In genomic region chr12:95003921-95004272, GRCh38 we compare ENCODE assay signal across 8 cellular contexts. TPM values are rescaled to one million over a fixed set of nuclear protein-coding genes. Genes with fewer than 3 reads are reported as not detected.
A peak's percentile ranks its signal among the peaks of the same experiment; 100 is the strongest.
DNase-seq lines count a peak whose midpoint lies in the region; ATAC-seq and TF ChIP-seq lines count a peak whose summit lies in the region.

No MANE protein-coding gene starts in this region.

- H3K4me1 Mint-ChIP-seq in T-helper 2 cell treated with Interferon-gamma antibody and Interleukin-4, amounts not matched to agents 5 μg/mL and 100 μg/mL, for 36 hours (ENCODE audit: low read depth): peaks cover 29% of the 10 kb centered on the region
- H3K4me1 Mint-ChIP-seq in activated CD8-positive, alpha-beta T cell treated with anti-CD3 and anti-CD28 coated beads, Interleukin-2, amount 10 ng/mL, durations not matched to agents 7 days and 5 days (ENCODE audit: low read depth): peaks cover 49% of the 10 kb centered on the region

- peak overlapping the region; percentile 79 for H3K4me3 Mint-ChIP-seq in T-helper 2 cell treated with Interferon-gamma antibody and Interleukin-4, amounts not matched to agents 5 μg/mL and 100 μg/mL, for 36 hours
- peak overlapping the region; percentile 94 for H3K4me3 Mint-ChIP-seq in activated CD8-positive, alpha-beta T cell treated with anti-CD3 and anti-CD28 coated beads, Interleukin-2, amount 10 ng/mL, durations not matched to agents 7 days and 5 days

- peaks cover 4% of the 10 kb centered on the region for H3K36me3 ChIP-seq in iPS-15b (ENCODE audit: control insufficient read depth, insufficient read depth, low read length)
- H3K36me3 ChIP-seq in suprapubic skin: peaks cover 9% of the 10 kb centered on the region

- peak overlapping the region; percentile 97 for H3K9ac ChIP-seq in iPS-15b (ENCODE audit: low read depth, low read length)

- TF ChIP-seq EP300 in suprapubic skin (IDR thresholded peaks at IDR 0.05): no peak

- H3K4me1 ChIP-seq in iPS-15b (ENCODE audit: control insufficient read depth, insufficient read depth, low read length) (no peaks in the 10 kb centered on the region), suprapubic skin (peaks cover 20% of the 10 kb centered on the region)

- peak; percentile 8 for DNase-seq in T-helper 2 cell treated with Interferon-gamma antibody and Interleukin-4, amounts not matched to agents 5 μg/mL and 100 μg/mL, for 36 hours (ENCODE audit: low spot score)
- DNase-seq in T-helper 2 cell: no peak
- DNase-seq in activated CD8-positive, alpha-beta T cell treated with anti-CD3 and anti-CD28 coated beads, Interleukin-2, amount 10 ng/mL, durations not matched to agents 7 days and 5 days: no peak
- DNase-seq in suprapubic skin (ENCODE audit: low spot score in 2 of 2): no peak
- no peak for DNase-seq in EL
- DNase-seq in MV-4-11 (lab: John Stamatoyannopoulos, UW): no peak

- peak overlapping the region; percentile 86 for H3K4me3 ChIP-seq in iPS-15b (ENCODE audit: low read depth, low read length)
- peak overlapping the region; percentile 82 for H3K4me3 ChIP-seq in suprapubic skin

- no peaks in the 10 kb centered on the region for H3K9me3 ChIP-seq in iPS-15b (ENCODE audit: control insufficient read depth, insufficient read depth, low read length)
- H3K9me3 ChIP-seq in suprapubic skin: peaks cover 10% of the 10 kb centered on the region

- WGBS in suprapubic skin: 64% methylated on average over 15 of the region's 15 CpGs

- no peak for TF ChIP-seq CTCF in suprapubic skin (IDR thresholded peaks at IDR 0.05)

- ATAC-seq in activated CD8-positive, alpha-beta T cell treated with anti-CD3 and anti-CD28 coated beads, Interleukin-2, amount 10 ng/mL, durations not matched to agents 7 days and 5 days: no peak
- no peak for ATAC-seq in HG02798 (IDR thresholded peaks at IDR 0.05; ENCODE audit: poor library complexity, unreplicated experiment)

- H3K27ac ChIP-seq in suprapubic skin: peak overlapping the region; percentile 87

- CTCF ChIA-PET in activated CD8-positive, alpha-beta T cell treated with anti-CD3 and anti-CD28 coated beads, Interleukin-2, amount 10 ng/mL, durations not matched to agents 7 days and 5 days (lab: Charles Lee): interaction anchor here (0.8 to 1.4 kb wide), 6 partner anchors 10 to 531 kb away, joined by 3 to 7 read pairs (median 4); partner anchors contain the start of gene NR2C1

- POLR2A ChIA-PET in activated CD8-positive, alpha-beta T cell treated with anti-CD3 and anti-CD28 coated beads, Interleukin-2, amount 10 ng/mL, durations not matched to agents 7 days and 5 days (lab: Charles Lee): interaction anchor here (0.5 to 2.9 kb wide), 19 partner anchors 10 to 829 kb away, joined by 3 to 29 read pairs (median 4); partner anchors contain the start of genes FGD6, METAP2, NR2C1 and VEZT

- peak overlapping the region; percentile 72 for H3K27ac Mint-ChIP-seq in T-helper 2 cell treated with Interferon-gamma antibody and Interleukin-4, amounts not matched to agents 5 μg/mL and 100 μg/mL, for 36 hours
- peak overlapping the region; percentile 94 for H3K27ac Mint-ChIP-seq in activated CD8-positive, alpha-beta T cell treated with anti-CD3 and anti-CD28 coated beads, Interleukin-2, amount 10 ng/mL, durations not matched to agents 7 days and 5 days

- no peaks in the 10 kb centered on the region for H3K27me3 Mint-ChIP-seq in T-helper 2 cell treated with Interferon-gamma antibody and Interleukin-4, amounts not matched to agents 5 μg/mL and 100 μg/mL, for 36 hours (ENCODE audit: low read depth)
- no peaks in the 10 kb centered on the region for H3K27me3 Mint-ChIP-seq in activated CD8-positive, alpha-beta T cell treated with anti-CD3 and anti-CD28 coated beads, Interleukin-2, amount 10 ng/mL, durations not matched to agents 7 days and 5 days (ENCODE audit: low read depth)

- TF ChIP-seq POLR2A in suprapubic skin (IDR thresholded peaks at IDR 0.05): no peak

- peaks cover 28% of the 10 kb centered on the region for H3K9me3 Mint-ChIP-seq in T-helper 2 cell treated with Interferon-gamma antibody and Interleukin-4, amounts not matched to agents 5 μg/mL and 100 μg/mL, for 36 hours
- H3K9me3 Mint-ChIP-seq in activated CD8-positive, alpha-beta T cell treated with anti-CD3 and anti-CD28 coated beads, Interleukin-2, amount 10 ng/mL, durations not matched to agents 7 days and 5 days (ENCODE audit: insufficient read depth): peaks cover 21% of the 10 kb centered on the region

- H3K27me3 ChIP-seq in iPS-15b (ENCODE audit: control insufficient read depth, insufficient read depth, low read length) (no peaks in the 10 kb centered on the region), suprapubic skin (no peaks in the 10 kb centered on the region)

- H3K36me3 Mint-ChIP-seq in T-helper 2 cell treated with Interferon-gamma antibody and Interleukin-4, amounts not matched to agents 5 μg/mL and 100 μg/mL, for 36 hours (ENCODE audit: low read depth): peaks cover 26% of the 10 kb centered on the region
- peaks cover 61% of the 10 kb centered on the region for H3K36me3 Mint-ChIP-seq in activated CD8-positive, alpha-beta T cell treated with anti-CD3 and anti-CD28 coated beads, Interleukin-2, amount 10 ng/mL, durations not matched to agents 7 days and 5 days (ENCODE audit: low read depth)

RNA-seq across cellular contexts. Expression of gene NDUFA12, which starts 0.4 kb away (rescaled TPM):
- total RNA-seq in activated CD8-positive, alpha-beta T cell treated with anti-CD3 and anti-CD28 coated beads, Interleukin-2, amount 10 ng/mL, durations not matched to agents 7 days and 5 days: 100 to 1,000 TPM; 247 to 253 TPM
- total RNA-seq in suprapubic skin: 100 to 1,000 TPM in 2 of 4 donors, 10 to 100 TPM in 2; 40.7 to 129 (median 101) TPM
